ENCODE assay signal across 1 cellular context in the genomic region with DNA sequence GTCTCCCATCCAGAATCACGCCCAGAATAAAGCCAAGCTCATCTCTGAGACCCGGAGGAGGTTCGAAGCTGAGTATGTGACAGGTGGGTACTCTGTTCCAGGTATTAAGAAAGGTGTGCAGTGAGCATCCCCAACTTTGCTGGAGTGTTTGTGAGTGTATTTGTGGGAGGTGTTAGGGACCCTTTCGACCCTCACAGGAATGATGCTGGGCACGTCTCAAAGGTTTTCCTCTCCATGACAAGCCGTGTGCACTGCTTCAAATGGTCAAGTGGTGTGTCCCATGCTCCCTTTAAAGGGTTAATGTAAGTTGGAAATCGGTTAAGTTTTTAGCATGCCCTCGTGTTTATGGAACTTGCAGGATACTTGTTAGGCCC.
TF ChIP-seq lines count a peak whose summit lies in the region.

No MANE protein-coding gene starts in this region.

TF ChIP-seq in HepG2, 621 proteins besides CTCF, POLR2A, EP300 and RAD21:
- TF ChIP-seq MXD4 (CRISPR knock-in tag; IDR thresholded peaks at IDR 0.05) (0 out of 2 replicates have a peak, but pooled peaks have one; percentile 1), ZNF501 (CRISPR knock-in tag; IDR thresholded peaks at IDR 0.05) (0 out of 2 replicates have a peak, but pooled peaks have one; percentile 7), ZNF292 (CRISPR knock-in tag; IDR thresholded peaks at IDR 0.05; ENCODE audit: borderline replicate concordance, low read depth) (no peak), ZNF382 (CRISPR knock-in tag; IDR thresholded peaks at IDR 0.05; ENCODE audit: borderline replicate concordance) (no peak), DMTF1 (CRISPR knock-in tag; IDR thresholded peaks at IDR 0.05) (no peak), KLF11 (CRISPR knock-in tag; IDR thresholded peaks at IDR 0.05) (no peak), ZFP41 (CRISPR knock-in tag; IDR thresholded peaks at IDR 0.05; ENCODE audit: borderline replicate concordance) (no peak), ZSCAN5A (CRISPR knock-in tag; IDR thresholded peaks at IDR 0.05; ENCODE audit: borderline replicate concordance) (no peak), SRSF1 (optimal IDR thresholded peaks at IDR 0.05; ENCODE audit: low read depth, low read length) (no peak), ZNF383 (CRISPR knock-in tag; IDR thresholded peaks at IDR 0.05; ENCODE audit: borderline replicate concordance) (no peak), ZNF224 (CRISPR knock-in tag; IDR thresholded peaks at IDR 0.05) (no peak), FOXK2 (IDR thresholded peaks at IDR 0.05) (no peak), SMYD3 (CRISPR knock-in tag; IDR thresholded peaks at IDR 0.05) (no peak), ZNF720 (CRISPR knock-in tag; IDR thresholded peaks at IDR 0.05) (no peak), ZNF652 (CRISPR knock-in tag; IDR thresholded peaks at IDR 0.05; ENCODE audit: borderline replicate concordance, low read depth) (peak; percentile 72)
- TF ChIP-seq, protein P1, sequence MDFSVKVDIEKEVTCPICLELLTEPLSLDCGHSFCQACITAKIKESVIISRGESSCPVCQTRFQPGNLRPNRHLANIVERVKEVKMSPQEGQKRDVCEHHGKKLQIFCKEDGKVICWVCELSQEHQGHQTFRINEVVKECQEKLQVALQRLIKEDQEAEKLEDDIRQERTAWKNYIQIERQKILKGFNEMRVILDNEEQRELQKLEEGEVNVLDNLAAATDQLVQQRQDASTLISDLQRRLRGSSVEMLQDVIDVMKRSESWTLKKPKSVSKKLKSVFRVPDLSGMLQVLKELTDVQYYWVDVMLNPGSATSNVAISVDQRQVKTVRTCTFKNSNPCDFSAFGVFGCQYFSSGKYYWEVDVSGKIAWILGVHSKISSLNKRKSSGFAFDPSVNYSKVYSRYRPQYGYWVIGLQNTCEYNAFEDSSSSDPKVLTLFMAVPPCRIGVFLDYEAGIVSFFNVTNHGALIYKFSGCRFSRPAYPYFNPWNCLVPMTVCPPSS (IDR thresholded peaks at IDR 0.05) = no peak
